15 cellular contexts compared by ENCODE assay signal in the genomic region with DNA sequence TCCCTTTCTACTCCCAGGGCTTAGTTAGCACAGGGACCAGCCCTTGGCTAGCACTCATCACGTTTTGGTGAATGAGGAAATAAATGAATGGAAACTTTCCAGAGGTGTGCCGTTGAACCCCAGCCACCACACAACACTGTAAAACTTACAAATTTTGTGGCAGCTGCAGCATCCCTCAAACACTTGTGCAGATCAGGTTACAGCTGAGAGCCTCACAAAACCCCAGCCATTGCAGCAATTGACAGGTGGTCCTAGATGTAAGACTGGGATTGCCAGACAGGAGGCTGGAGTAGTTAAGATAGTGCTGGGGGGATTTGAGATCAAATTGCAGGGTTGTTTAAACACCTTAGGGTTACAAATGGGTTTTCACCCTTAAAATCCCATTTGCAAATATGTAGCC.
DNase-seq lines count a peak whose midpoint lies in the region; ATAC-seq and TF ChIP-seq lines count a peak whose summit lies in the region.
"Had no signal": no experiment of that assay in that cellular context is flagged by ENCODE, and none has a peak within 500 bp of the region (broad histone marks: within the 10 kb centered on the region; RNA-seq: fewer than 3 reads in every experiment).

No MANE protein-coding gene starts in this region.

- no peak for ATAC-seq in aorta (ENCODE audit: low FRiP score)
- ATAC-seq: Panc1 had no signal

- H3K27me3 ChIP-seq in neural progenitor cell (no peaks in the 10 kb centered on the region), aorta (ENCODE audit: control insufficient read depth in 1 of 2, insufficient read depth in 2 of 2, low read length in 1 of 2) (peaks cover 0 to 1% of the 10 kb centered on the region in 2 donors)

- no peak overlapping the region for H3K4me3 Mint-ChIP-seq in neural progenitor cell
- H3K4me3 Mint-ChIP-seq: CD8-positive, alpha-beta memory T cell had no signal

- in situ Hi-C loops in G401 (cut with HindIII; ENCODE audit: low sequenced_read_pairs): no loop called here

- H3K27me3 Mint-ChIP-seq in neural progenitor cell (ENCODE audit: insufficient read depth, low read depth): no peaks in the 10 kb centered on the region

- DNase-seq in NCI-H1092 treated with DMSO at 0.1 percent for 48 hours (lab: John Stamatoyannopoulos, UW) (peak; percentile 48), NCI-H1092 (lab: John Stamatoyannopoulos, UW) (no peak), NCI-H2171 (lab: John Stamatoyannopoulos, UW) (peak; percentile 48), SK-N-DZ (ENCODE audit: low spot score) (peak; percentile 62), neural progenitor cell (ENCODE audit: low spot score) (peak; percentile 24), epidermal melanocyte (ENCODE audit: insufficient read length, low spot score) (no peak), G401 (ENCODE audit: low spot score) (no peak), aorta (no peak)
- DNase-seq: CD8-positive, alpha-beta memory T cell; KBM-7; NCI-H2107; Right ventricle myocardium superior; T-helper 2 cell had no signal

- H3K4me2 ChIP-seq in neural progenitor cell: peak overlapping the region; percentile 16

- peak overlapping the region; percentile 32 for H2AFZ ChIP-seq in neural progenitor cell (replicated peaks)

- no peak overlapping the region for H3K9ac ChIP-seq in neural progenitor cell

- no peak for TF ChIP-seq CTCF in neural progenitor cell (IDR thresholded peaks at IDR 0.05)

- no peaks in the 10 kb centered on the region for H4K20me1 ChIP-seq in neural progenitor cell (ENCODE audit: low read depth)

- peaks cover 6% of the 10 kb centered on the region for H3F3A ChIP-seq in neural progenitor cell (ENCODE audit: low read depth)

- no peaks in the 10 kb centered on the region for H3K36me3 Mint-ChIP-seq in neural progenitor cell
- H3K36me3 Mint-ChIP-seq: CD8-positive, alpha-beta memory T cell had no signal

- H3K27ac Mint-ChIP-seq in neural progenitor cell: no peak overlapping the region

- H3K9me3 Mint-ChIP-seq in neural progenitor cell: no peaks in the 10 kb centered on the region

- H3K4me3 ChIP-seq in neural progenitor cell (no peak overlapping the region), aorta (ENCODE audit: low read length in 2 of 2) (no peak overlapping the region)

- H3K36me3 ChIP-seq in neural progenitor cell: no peaks in the 10 kb centered on the region
- no peaks in the 10 kb centered on the region for H3K36me3 ChIP-seq in aorta (ENCODE audit: control insufficient read depth in 1 of 2, insufficient read depth in 2 of 2, low read length in 1 of 2)

- WGBS in aorta, 2 donors: 40 to 46% methylated on average over 2 of the region's 2 CpGs

- peaks cover 22% of the 10 kb centered on the region for H3K4me1 Mint-ChIP-seq in neural progenitor cell
- H3K4me1 Mint-ChIP-seq: CD8-positive, alpha-beta memory T cell had no signal

- H3K4me1 ChIP-seq in neural progenitor cell: peaks cover 27% of the 10 kb centered on the region
- no peaks in the 10 kb centered on the region for H3K4me1 ChIP-seq in aorta (ENCODE audit: control insufficient read depth in 1 of 2, insufficient read depth in 2 of 2, low read length in 2 of 2)

- H3K27ac ChIP-seq in neural progenitor cell (no peak overlapping the region), aorta (ENCODE audit: low read depth in 1 of 2, low read length in 2 of 2) (no peak overlapping the region)
- H3K27ac ChIP-seq: 22Rv1 had no signal

- H3K9me3 ChIP-seq in neural progenitor cell (ENCODE audit: low read depth): no peaks in the 10 kb centered on the region
- H3K9me3 ChIP-seq in aorta (ENCODE audit: control insufficient read depth, low read length): no peaks in the 10 kb centered on the region

- intact Hi-C loops in aorta (cut with DNase I): no loop called here

- no peaks in the 10 kb centered on the region for H3K79me2 ChIP-seq in neural progenitor cell (ENCODE audit: low read depth)

Comparison
In these comparisons a context has a peak if more than half of its experiments do, and no peak if none do; other contexts are left out.
1. DNase-seq: peak in NCI-H1092 treated with DMSO at 0.1 percent for 48 hours (single experiment), NCI-H2171 (single experiment), SK-N-DZ (single experiment) and neural progenitor cell (single experiment); none in NCI-H1092 (single experiment), epidermal melanocyte (single experiment), G401 (single experiment) and aorta (0 of 2).